ENCODE assay signal across 12 cellular contexts in the genomic region with DNA sequence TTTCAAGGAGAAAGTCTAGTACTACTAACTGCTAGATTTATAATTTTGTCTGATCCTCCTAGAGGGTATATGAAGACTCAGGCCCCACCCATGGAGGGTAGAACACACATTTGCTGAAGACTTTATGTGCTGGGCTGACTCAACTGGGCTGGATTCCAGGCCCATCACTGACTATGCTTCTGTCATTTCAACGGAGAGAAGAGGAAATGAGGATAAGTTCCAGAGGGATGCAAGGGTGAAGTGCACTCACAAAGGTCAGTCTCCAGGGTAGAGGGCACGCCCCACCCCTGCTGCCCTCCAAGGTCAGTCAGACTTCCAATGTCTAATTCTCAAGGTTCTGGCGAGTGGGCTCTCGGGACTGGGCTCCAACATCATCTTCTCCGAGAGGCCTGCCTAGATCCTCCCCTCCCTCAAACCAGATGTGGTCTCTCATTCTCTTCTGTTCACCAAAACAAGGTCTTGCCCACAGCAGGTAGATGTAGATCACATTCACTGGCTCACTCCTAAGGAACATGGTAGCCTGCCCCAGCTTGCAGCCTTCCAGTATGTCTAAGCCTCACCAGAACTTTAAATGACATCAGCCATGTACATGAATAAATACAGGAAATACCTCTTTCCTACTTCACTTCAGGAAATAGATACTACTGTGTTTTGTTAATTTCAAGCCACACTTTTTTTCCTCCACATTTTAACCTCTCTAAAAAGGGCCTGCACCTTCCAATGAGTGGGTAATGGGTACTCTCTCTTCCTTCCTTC. TPM values are rescaled to one million over a fixed set of nuclear protein-coding genes. Genes with fewer than 3 reads are reported as not detected.
DNase-seq lines count a peak whose midpoint lies in the region; ATAC-seq and TF ChIP-seq lines count a peak whose summit lies in the region.
"Had no signal": no experiment of that assay in that cellular context is flagged by ENCODE, and none has a peak within 500 bp of the region (broad histone marks: within the 10 kb centered on the region; RNA-seq: fewer than 3 reads in every experiment).

No MANE protein-coding gene starts in this region.

- H4K20me1 ChIP-seq in GM23248 (ENCODE audit: insufficient read depth) = no peaks in the 10 kb centered on the region

- H2AFZ ChIP-seq in GM23248 = peak overlapping the region; percentile 7

- H3K9me2 ChIP-seq in GM23248 (ENCODE audit: insufficient read depth) = no peaks in the 10 kb centered on the region

- 45 to 49% methylated on average over 5 of the region's 5 CpGs for WGBS in GM23248 (ENCODE audit: low coverage in 1 of 2, low lambda C conversion rate in 2 of 2, missing lambda C conversion rate in 2 of 2), 2 experiments

- H3K4me3 ChIP-seq in GM23248 (no peak overlapping the region), fibroblast of the aortic adventitia (ENCODE audit: low read depth, low read length) (no peak overlapping the region), lower lobe of right lung (no peak overlapping the region)

- H3K27ac ChIP-seq in GM23248 (peak overlapping the region; percentile 68), lower lobe of right lung (no peak overlapping the region)
- H3K27ac ChIP-seq: KMS-11 had no signal

- no peak for TF ChIP-seq CTCF in fibroblast of the aortic adventitia (IDR thresholded peaks at IDR 0.05; ENCODE audit: insufficient read depth, low read length)
- TF ChIP-seq CTCF in lower lobe of right lung (IDR thresholded peaks at IDR 0.05) = no peak

- H3K9me3 ChIP-seq in GM23248 (ENCODE audit: low read depth) (no peaks in the 10 kb centered on the region), lower lobe of right lung (no peaks in the 10 kb centered on the region)

- H3K79me2 ChIP-seq in GM23248 (ENCODE audit: insufficient read depth) = no peaks in the 10 kb centered on the region

- DNase-seq in GM23248 = peak; percentile 93
- DNase-seq in T1000 (lab: John Stamatoyannopoulos, UW) = peak; percentile 33
- DNase-seq in fibroblast of the aortic adventitia (ENCODE audit: low read depth) = peak; percentile 88
- peak; percentile 93 for DNase-seq in stromal cell of bone marrow (ENCODE audit: low read depth)
- no peak for DNase-seq in NCI-H187 treated with DMSO at 0.1 percent for 48 hours (lab: John Stamatoyannopoulos, UW)
- DNase-seq in lower lobe of right lung = no peak
- no peak for DNase-seq in activated CD4-positive, alpha-beta T cell treated with anti-CD3 and anti-CD28 coated beads for 48 hours
- DNase-seq: activated naive CD4-positive, alpha-beta T cell treated with Interleukin-2 at 50 U/mL for 16 hours; NCI-H82 had no signal

- H3K4me1 ChIP-seq in GM23248 (ENCODE audit: insufficient read depth) (peaks cover 48% of the 10 kb centered on the region), lower lobe of right lung (peaks cover 21% of the 10 kb centered on the region)

- H3F3A ChIP-seq in GM23248 (ENCODE audit: insufficient read depth) = peaks cover 49% of the 10 kb centered on the region

- H3K36me3 ChIP-seq in GM23248 (ENCODE audit: low read depth) = no peaks in the 10 kb centered on the region
- H3K36me3 ChIP-seq in lower lobe of right lung = no peaks in the 10 kb centered on the region

- ATAC-seq in lower lobe of right lung = no peak

- intact Hi-C loops in lower lobe of right lung (cut with DNase I) = no loop called here

- H3K4me2 ChIP-seq in GM23248 (ENCODE audit: unreplicated experiment) = peak overlapping the region; percentile 29
- H3K4me2 ChIP-seq: KMS-11 had no signal

- in situ Hi-C loops in GM23248 (cut with MboI) = no loop called here

- H3K27me3 ChIP-seq in GM23248 (replicated peaks; ENCODE audit: insufficient read depth) (no peaks in the 10 kb centered on the region), lower lobe of right lung (ENCODE audit: low read depth) (no peaks in the 10 kb centered on the region)

- no peak overlapping the region for H3K9ac ChIP-seq in GM23248
- H3K9ac ChIP-seq: KMS-11 had no signal

RNA-seq across cellular contexts. Expression of gene C11orf86, which starts 7.3 kb away (rescaled TPM):
- total RNA-seq in GM23248 (2014; rRNA removed; shearing (Covaris generic)) = not detected in 2 replicates
- polyA plus RNA-seq in GM23248 (2016; fragmentation: Nextera tagmentation; extraction: Ambion mirVana) = not detected in 2 replicates
- not detected in 2 replicates for total RNA-seq in fibroblast of the aortic adventitia (ENCODE audit: low replicate concordance)
- not detected for total RNA-seq in lower lobe of right lung
- total RNA-seq: frontal cortex, subcutaneous adipose tissue had no signal

RNA-seq across cellular contexts. Expression of gene PC, which starts 9.7 kb away (rescaled TPM):
- 16.4 and 23.1 TPM in 2 replicates for total RNA-seq in GM23248 (2014; rRNA removed; shearing (Covaris generic))
- 16.6 and 17.7 TPM in 2 replicates for polyA plus RNA-seq in GM23248 (2016; fragmentation: Nextera tagmentation; extraction: Ambion mirVana)
- 12.7 and 21.5 TPM in 2 replicates for total RNA-seq in fibroblast of the aortic adventitia (ENCODE audit: low replicate concordance)
- 14.7 TPM for total RNA-seq in lower lobe of right lung

RNA-seq across cellular contexts. Expression of gene SYT12, which starts 55.1 kb away (rescaled TPM):
- 2.8 and 3.3 TPM in 2 replicates for total RNA-seq in GM23248 (2014; rRNA removed; shearing (Covaris generic))
- polyA plus RNA-seq in GM23248 (2016; fragmentation: Nextera tagmentation; extraction: Ambion mirVana) = 0.75 and 1.9 TPM in 2 replicates
- total RNA-seq in fibroblast of the aortic adventitia (ENCODE audit: low replicate concordance) (0.09 TPM in 1 of 2 replicates, not detected in the other), lower lobe of right lung (not detected)

Comparison
In these comparisons a context has a peak if more than half of its experiments do, and no peak if none do; other contexts are left out.
1. DNase-seq: peak in GM23248 (single experiment), T1000 (single experiment), fibroblast of the aortic adventitia (single experiment) and stromal cell of bone marrow (single experiment); none in NCI-H187 treated with DMSO at 0.1 percent for 48 hours (single experiment), lower lobe of right lung (single experiment) and activated CD4-positive, alpha-beta T cell treated with anti-CD3 and anti-CD28 coated beads for 48 hours (single experiment).